ENCODE assay signal across 1 cellular context in the genomic region with DNA sequence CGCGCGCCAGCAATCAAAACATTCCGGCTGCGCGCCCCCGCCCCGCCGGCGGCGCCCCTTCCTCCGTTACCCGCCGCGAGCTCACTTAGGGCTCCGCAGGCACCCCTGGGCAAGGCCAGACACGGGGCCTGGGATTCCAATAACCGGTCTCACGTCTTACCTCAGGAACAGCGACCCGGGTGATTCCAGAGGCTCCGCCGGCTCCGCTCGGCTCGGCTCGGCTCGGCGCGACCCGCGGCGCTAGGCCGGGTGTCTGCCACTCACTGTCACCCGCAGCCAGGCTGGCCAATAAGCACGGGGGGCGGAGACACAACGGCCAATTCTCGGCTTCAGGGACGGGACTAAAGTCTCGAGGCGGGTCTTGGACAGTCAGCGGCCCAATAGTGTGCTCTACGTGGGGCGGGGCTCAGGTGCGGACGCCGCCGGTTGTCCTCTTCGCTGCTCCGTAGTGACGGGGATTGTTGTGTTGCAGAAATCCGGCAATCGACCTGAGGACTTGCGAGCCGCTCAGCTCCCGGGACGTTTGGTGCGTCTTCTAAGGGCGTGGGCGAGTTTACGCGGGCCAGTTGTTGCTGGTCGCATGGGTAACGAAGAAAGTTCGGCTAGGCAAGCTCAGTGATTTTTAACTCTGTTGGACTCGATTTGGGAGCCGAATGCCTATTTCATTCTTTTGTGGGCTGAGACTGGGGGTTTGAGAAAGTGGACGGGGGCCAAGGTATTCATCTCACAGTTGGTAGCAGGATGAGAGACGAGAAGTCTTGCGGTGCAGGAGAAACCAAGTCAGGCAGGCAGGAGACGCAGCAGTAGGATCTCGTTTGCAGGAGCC.
TF ChIP-seq lines count a peak whose summit lies in the region.

A gene with protein sequence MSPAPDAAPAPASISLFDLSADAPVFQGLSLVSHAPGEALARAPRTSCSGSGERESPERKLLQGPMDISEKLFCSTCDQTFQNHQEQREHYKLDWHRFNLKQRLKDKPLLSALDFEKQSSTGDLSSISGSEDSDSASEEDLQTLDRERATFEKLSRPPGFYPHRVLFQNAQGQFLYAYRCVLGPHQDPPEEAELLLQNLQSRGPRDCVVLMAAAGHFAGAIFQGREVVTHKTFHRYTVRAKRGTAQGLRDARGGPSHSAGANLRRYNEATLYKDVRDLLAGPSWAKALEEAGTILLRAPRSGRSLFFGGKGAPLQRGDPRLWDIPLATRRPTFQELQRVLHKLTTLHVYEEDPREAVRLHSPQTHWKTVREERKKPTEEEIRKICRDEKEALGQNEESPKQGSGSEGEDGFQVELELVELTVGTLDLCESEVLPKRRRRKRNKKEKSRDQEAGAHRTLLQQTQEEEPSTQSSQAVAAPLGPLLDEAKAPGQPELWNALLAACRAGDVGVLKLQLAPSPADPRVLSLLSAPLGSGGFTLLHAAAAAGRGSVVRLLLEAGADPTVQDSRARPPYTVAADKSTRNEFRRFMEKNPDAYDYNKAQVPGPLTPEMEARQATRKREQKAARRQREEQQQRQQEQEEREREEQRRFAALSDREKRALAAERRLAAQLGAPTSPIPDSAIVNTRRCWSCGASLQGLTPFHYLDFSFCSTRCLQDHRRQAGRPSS (plus strand): TSS at position 432 of the 826 bp plus-strand sequence. CDS start 452 bp downstream, outside the sequence.
A gene with protein sequence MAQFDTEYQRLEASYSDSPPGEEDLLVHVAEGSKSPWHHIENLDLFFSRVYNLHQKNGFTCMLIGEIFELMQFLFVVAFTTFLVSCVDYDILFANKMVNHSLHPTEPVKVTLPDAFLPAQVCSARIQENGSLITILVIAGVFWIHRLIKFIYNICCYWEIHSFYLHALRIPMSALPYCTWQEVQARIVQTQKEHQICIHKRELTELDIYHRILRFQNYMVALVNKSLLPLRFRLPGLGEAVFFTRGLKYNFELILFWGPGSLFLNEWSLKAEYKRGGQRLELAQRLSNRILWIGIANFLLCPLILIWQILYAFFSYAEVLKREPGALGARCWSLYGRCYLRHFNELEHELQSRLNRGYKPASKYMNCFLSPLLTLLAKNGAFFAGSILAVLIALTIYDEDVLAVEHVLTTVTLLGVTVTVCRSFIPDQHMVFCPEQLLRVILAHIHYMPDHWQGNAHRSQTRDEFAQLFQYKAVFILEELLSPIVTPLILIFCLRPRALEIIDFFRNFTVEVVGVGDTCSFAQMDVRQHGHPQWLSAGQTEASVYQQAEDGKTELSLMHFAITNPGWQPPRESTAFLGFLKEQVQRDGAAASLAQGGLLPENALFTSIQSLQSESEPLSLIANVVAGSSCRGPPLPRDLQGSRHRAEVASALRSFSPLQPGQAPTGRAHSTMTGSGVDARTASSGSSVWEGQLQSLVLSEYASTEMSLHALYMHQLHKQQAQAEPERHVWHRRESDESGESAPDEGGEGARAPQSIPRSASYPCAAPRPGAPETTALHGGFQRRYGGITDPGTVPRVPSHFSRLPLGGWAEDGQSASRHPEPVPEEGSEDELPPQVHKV (minus strand): TSS at position 262 of the 826 bp plus-strand sequence. CDS start 1,612 bp downstream, outside the sequence.

TF ChIP-seq in GM12878, 131 proteins besides CTCF, POLR2A, EP300 and RAD21 (continued from another document and continues in another):
- TF ChIP-seq TARDBP (IDR thresholded peaks at IDR 0.05; ENCODE audit: borderline replicate concordance), result peak; percentile 46; the same call in 1 of the 2 replicates
- TF ChIP-seq MTA3 (IDR thresholded peaks at IDR 0.05; ENCODE audit: borderline replicate concordance, low read length), result no peak
- TF ChIP-seq NFXL1 (IDR thresholded peaks at IDR 0.05; ENCODE audit: borderline replicate concordance), result no peak
- no peak for TF ChIP-seq SMARCA5 (IDR thresholded peaks at IDR 0.05)
- no peak; the same call in 1 of the 2 replicates for TF ChIP-seq STAT1 (conservative IDR thresholded peaks at IDR 0.05)
- TF ChIP-seq HDAC2 (IDR thresholded peaks at IDR 0.05), result peak; percentile 59; the same call in 1 of the 2 replicates
- no peak for TF ChIP-seq MEF2A (IDR thresholded peaks at IDR 0.05; ENCODE audit: insufficient read depth, low read depth, low read length)
- TF ChIP-seq SIN3A (IDR thresholded peaks at IDR 0.05; ENCODE audit: low read depth, low read length), result peak; percentile 89
- no peak for TF ChIP-seq SIX5 (IDR thresholded peaks at IDR 0.05; ENCODE audit: low read depth, low read length, severe bottlenecking)
- TF ChIP-seq RFX5 (IDR thresholded peaks at IDR 0.05; ENCODE audit: low read depth, low read length), result no peak; the same call in none of the 2 replicates
- peak; percentile 99 for TF ChIP-seq SP1 (IDR thresholded peaks at IDR 0.05; ENCODE audit: low read depth, low read length)
- peak; percentile 40; the same call in 1 of the 2 replicates for TF ChIP-seq HCFC1 (IDR thresholded peaks at IDR 0.05; ENCODE audit: low read length)
- no peak for TF ChIP-seq TCF12 (IDR thresholded peaks at IDR 0.05; ENCODE audit: low read depth, low read length)
- peak; percentile 87; the same call in 1 of the 2 replicates for TF ChIP-seq ZNF207 (IDR thresholded peaks at IDR 0.05; ENCODE audit: borderline replicate concordance)
- TF ChIP-seq HDAC6 (IDR thresholded peaks at IDR 0.05; ENCODE audit: unreplicated experiment), result no peak
- no peak for TF ChIP-seq ZBED1 (IDR thresholded peaks at IDR 0.05; ENCODE audit: borderline replicate concordance)
- TF ChIP-seq, protein P1, sequence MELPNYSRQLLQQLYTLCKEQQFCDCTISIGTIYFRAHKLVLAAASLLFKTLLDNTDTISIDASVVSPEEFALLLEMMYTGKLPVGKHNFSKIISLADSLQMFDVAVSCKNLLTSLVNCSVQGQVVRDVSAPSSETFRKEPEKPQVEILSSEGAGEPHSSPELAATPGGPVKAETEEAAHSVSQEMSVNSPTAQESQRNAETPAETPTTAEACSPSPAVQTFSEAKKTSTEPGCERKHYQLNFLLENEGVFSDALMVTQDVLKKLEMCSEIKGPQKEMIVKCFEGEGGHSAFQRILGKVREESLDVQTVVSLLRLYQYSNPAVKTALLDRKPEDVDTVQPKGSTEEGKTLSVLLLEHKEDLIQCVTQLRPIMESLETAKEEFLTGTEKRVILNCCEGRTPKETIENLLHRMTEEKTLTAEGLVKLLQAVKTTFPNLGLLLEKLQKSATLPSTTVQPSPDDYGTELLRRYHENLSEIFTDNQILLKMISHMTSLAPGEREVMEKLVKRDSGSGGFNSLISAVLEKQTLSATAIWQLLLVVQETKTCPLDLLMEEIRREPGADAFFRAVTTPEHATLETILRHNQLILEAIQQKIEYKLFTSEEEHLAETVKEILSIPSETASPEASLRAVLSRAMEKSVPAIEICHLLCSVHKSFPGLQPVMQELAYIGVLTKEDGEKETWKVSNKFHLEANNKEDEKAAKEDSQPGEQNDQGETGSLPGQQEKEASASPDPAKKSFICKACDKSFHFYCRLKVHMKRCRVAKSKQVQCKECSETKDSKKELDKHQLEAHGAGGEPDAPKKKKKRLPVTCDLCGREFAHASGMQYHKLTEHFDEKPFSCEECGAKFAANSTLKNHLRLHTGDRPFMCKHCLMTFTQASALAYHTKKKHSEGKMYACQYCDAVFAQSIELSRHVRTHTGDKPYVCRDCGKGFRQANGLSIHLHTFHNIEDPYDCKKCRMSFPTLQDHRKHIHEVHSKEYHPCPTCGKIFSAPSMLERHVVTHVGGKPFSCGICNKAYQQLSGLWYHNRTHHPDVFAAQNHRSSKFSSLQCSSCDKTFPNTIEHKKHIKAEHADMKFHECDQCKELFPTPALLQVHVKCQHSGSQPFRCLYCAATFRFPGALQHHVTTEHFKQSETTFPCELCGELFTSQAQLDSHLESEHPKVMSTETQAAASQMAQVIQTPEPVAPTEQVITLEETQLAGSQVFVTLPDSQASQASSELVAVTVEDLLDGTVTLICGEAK (IDR thresholded peaks at IDR 0.05; ENCODE audit: borderline replicate concordance), result no peak
- no peak for TF ChIP-seq STAT3 (IDR thresholded peaks at IDR 0.05; ENCODE audit: low read depth, low read length)
- TF ChIP-seq NFYA (IDR thresholded peaks at IDR 0.05; ENCODE audit: borderline replicate concordance, low read depth, low read length), result peak; percentile 66
- TF ChIP-seq MXI1 (IDR thresholded peaks at IDR 0.05; ENCODE audit: low read depth, low read length), result peak; percentile 53
- no peak for TF ChIP-seq PAX8 (IDR thresholded peaks at IDR 0.05)
- no peak for TF ChIP-seq ZZZ3 (IDR thresholded peaks at IDR 0.05; ENCODE audit: control insufficient read depth, insufficient read length, low read depth)
- TF ChIP-seq, protein P2, sequence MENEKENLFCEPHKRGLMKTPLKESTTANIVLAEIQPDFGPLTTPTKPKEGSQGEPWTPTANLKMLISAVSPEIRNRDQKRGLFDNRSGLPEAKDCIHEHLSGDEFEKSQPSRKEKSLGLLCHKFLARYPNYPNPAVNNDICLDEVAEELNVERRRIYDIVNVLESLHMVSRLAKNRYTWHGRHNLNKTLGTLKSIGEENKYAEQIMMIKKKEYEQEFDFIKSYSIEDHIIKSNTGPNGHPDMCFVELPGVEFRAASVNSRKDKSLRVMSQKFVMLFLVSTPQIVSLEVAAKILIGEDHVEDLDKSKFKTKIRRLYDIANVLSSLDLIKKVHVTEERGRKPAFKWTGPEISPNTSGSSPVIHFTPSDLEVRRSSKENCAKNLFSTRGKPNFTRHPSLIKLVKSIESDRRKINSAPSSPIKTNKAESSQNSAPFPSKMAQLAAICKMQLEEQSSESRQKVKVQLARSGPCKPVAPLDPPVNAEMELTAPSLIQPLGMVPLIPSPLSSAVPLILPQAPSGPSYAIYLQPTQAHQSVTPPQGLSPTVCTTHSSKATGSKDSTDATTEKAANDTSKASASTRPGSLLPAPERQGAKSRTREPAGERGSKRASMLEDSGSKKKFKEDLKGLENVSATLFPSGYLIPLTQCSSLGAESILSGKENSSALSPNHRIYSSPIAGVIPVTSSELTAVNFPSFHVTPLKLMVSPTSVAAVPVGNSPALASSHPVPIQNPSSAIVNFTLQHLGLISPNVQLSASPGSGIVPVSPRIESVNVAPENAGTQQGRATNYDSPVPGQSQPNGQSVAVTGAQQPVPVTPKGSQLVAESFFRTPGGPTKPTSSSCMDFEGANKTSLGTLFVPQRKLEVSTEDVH (IDR thresholded peaks at IDR 0.05; ENCODE audit: low read depth, partially characterized antibody), result peak; percentile 45
- peak; percentile 71; the same call in 1 of the 2 replicates for TF ChIP-seq PML (IDR thresholded peaks at IDR 0.05; ENCODE audit: low read length)
- TF ChIP-seq, protein P3, sequence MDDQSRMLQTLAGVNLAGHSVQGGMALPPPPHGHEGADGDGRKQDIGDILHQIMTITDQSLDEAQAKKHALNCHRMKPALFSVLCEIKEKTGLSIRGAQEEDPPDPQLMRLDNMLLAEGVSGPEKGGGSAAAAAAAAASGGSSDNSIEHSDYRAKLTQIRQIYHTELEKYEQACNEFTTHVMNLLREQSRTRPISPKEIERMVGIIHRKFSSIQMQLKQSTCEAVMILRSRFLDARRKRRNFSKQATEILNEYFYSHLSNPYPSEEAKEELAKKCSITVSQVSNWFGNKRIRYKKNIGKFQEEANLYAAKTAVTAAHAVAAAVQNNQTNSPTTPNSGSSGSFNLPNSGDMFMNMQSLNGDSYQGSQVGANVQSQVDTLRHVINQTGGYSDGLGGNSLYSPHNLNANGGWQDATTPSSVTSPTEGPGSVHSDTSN (IDR thresholded peaks at IDR 0.05; ENCODE audit: insufficient replicate concordance, low read depth, low read length), result peak; percentile 99
- TF ChIP-seq CREB1 (IDR thresholded peaks at IDR 0.05; ENCODE audit: low read depth), result peak; percentile 96
- TF ChIP-seq JUNB (IDR thresholded peaks at IDR 0.05), result no peak
- no peak for TF ChIP-seq YBX1 (IDR thresholded peaks at IDR 0.05)
- TF ChIP-seq, protein P4, sequence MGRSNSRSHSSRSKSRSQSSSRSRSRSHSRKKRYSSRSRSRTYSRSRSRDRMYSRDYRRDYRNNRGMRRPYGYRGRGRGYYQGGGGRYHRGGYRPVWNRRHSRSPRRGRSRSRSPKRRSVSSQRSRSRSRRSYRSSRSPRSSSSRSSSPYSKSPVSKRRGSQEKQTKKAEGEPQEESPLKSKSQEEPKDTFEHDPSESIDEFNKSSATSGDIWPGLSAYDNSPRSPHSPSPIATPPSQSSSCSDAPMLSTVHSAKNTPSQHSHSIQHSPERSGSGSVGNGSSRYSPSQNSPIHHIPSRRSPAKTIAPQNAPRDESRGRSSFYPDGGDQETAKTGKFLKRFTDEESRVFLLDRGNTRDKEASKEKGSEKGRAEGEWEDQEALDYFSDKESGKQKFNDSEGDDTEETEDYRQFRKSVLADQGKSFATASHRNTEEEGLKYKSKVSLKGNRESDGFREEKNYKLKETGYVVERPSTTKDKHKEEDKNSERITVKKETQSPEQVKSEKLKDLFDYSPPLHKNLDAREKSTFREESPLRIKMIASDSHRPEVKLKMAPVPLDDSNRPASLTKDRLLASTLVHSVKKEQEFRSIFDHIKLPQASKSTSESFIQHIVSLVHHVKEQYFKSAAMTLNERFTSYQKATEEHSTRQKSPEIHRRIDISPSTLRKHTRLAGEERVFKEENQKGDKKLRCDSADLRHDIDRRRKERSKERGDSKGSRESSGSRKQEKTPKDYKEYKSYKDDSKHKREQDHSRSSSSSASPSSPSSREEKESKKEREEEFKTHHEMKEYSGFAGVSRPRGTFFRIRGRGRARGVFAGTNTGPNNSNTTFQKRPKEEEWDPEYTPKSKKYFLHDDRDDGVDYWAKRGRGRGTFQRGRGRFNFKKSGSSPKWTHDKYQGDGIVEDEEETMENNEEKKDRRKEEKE (IDR thresholded peaks at IDR 0.05), result no peak
- no peak for TF ChIP-seq YY1 (IDR thresholded peaks at IDR 0.05; ENCODE audit: low read depth, low read length)
- TF ChIP-seq, protein P5, sequence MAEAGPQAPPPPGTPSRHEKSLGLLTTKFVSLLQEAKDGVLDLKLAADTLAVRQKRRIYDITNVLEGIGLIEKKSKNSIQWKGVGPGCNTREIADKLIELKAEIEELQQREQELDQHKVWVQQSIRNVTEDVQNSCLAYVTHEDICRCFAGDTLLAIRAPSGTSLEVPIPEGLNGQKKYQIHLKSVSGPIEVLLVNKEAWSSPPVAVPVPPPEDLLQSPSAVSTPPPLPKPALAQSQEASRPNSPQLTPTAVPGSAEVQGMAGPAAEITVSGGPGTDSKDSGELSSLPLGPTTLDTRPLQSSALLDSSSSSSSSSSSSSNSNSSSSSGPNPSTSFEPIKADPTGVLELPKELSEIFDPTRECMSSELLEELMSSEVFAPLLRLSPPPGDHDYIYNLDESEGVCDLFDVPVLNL (IDR thresholded peaks at IDR 0.05; ENCODE audit: low read depth, low read length), result no peak
- peak; percentile 93 for TF ChIP-seq CREM (IDR thresholded peaks at IDR 0.05; ENCODE audit: low read depth)
- no peak for TF ChIP-seq RCOR1 (conservative IDR thresholded peaks at IDR 0.05; ENCODE audit: low read depth, low read length)
- TF ChIP-seq CBX5 (IDR thresholded peaks at IDR 0.05; ENCODE audit: low read depth), result no peak
- no peak; the same call in 1 of the 2 replicates for TF ChIP-seq NR2C1 (IDR thresholded peaks at IDR 0.05)
- TF ChIP-seq GATAD2B (conservative IDR thresholded peaks at IDR 0.05; ENCODE audit: low read depth), result 0 out of 2 replicates have a peak, but pooled peaks have one; percentile 48
- peak; percentile 30 for TF ChIP-seq SMAD1 (IDR thresholded peaks at IDR 0.05; ENCODE audit: low read depth, partially characterized antibody)
- peak; percentile 41 for TF ChIP-seq MYC (IDR thresholded peaks at IDR 0.05; ENCODE audit: insufficient read depth, insufficient read length, insufficient replicate concordance, low read length, severe bottlenecking)
- TF ChIP-seq, protein P6, sequence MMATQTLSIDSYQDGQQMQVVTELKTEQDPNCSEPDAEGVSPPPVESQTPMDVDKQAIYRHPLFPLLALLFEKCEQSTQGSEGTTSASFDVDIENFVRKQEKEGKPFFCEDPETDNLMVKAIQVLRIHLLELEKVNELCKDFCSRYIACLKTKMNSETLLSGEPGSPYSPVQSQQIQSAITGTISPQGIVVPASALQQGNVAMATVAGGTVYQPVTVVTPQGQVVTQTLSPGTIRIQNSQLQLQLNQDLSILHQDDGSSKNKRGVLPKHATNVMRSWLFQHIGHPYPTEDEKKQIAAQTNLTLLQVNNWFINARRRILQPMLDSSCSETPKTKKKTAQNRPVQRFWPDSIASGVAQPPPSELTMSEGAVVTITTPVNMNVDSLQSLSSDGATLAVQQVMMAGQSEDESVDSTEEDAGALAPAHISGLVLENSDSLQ (IDR thresholded peaks at IDR 0.05), result peak; percentile 100
- TF ChIP-seq KDM1A (IDR thresholded peaks at IDR 0.05; ENCODE audit: borderline replicate concordance), result no peak
